ENCODE assay signal across 24 cellular contexts in the genomic region with DNA sequence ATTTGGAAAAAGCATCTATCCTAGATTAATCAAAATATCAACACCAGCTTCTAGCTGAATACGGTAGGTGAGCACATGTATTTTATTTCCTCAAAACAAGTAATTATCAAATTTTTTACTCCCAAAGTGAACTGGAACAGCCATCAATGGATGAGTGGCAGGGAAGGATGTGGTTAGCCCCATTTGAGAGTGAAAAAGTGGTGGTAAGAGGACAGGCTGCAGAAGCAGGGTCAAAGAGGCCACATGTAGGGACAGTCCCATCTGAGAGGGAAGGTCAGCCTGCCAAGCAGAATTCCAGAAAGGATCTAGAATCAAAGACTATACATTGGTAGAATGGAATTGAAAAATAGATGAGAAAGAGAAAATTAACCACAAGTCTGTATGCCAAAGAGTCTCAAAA.
A peak's percentile ranks its signal among the peaks of the same experiment; 100 is the strongest.
DNase-seq lines count a peak whose midpoint lies in the region; ATAC-seq and TF ChIP-seq lines count a peak whose summit lies in the region.
"Had no signal": no experiment of that assay in that cellular context is flagged by ENCODE, and none has a peak within 500 bp of the region (broad histone marks: within the 10 kb centered on the region; RNA-seq: fewer than 3 reads in every experiment).

No MANE protein-coding gene starts in this region.

- peak; percentile 74 for ATAC-seq in stimulated activated naive CD8-positive, alpha-beta T cell treated with anti-CD3 and anti-CD28 coated beads, Interleukin-15, amount 100 ng/mL, for 72 hours
- no peak for ATAC-seq in stimulated activated naive CD8-positive, alpha-beta T cell treated with anti-CD3 and anti-CD28 coated beads, Interleukin-15, Interleukin-2, amounts not matched to agents 100 U/mL and 50 U/mL, for 24 hours
- ATAC-seq in GM21737 (IDR thresholded peaks at IDR 0.05; ENCODE audit: unreplicated experiment) (peak; percentile 57), HG03135 (IDR thresholded peaks at IDR 0.05; ENCODE audit: unreplicated experiment) (no peak)
- ATAC-seq in activated T-helper 17 cell treated with anti-CD3 and anti-CD28 coated beads, Interleukin-2, amount 50 U/mL, for 72 hours (replicated peaks): peak; percentile 64
- ATAC-seq: HepG2 had no signal

- peaks cover 9 to 14% of the 10 kb centered on the region in 2 donors for H3K9me3 Mint-ChIP-seq in stimulated activated naive CD8-positive, alpha-beta T cell treated with anti-CD3 and anti-CD28 coated beads, Interleukin-15, amount 100 ng/mL, for 72 hours
- no peaks in the 10 kb centered on the region for H3K9me3 Mint-ChIP-seq in activated T-helper 17 cell treated with anti-CD3 and anti-CD28 coated beads, Interleukin-2, amount 50 U/mL, for 72 hours

- no peak overlapping the region for H3K27ac Mint-ChIP-seq in stimulated activated naive CD8-positive, alpha-beta T cell treated with anti-CD3 and anti-CD28 coated beads, Interleukin-15, amount 100 ng/mL, for 72 hours
- no peak overlapping the region for H3K27ac Mint-ChIP-seq in activated T-helper 17 cell treated with anti-CD3 and anti-CD28 coated beads, Interleukin-2, amount 50 U/mL, for 72 hours
- H3K27ac Mint-ChIP-seq: B cell had no signal

- H3K4me3 Mint-ChIP-seq in stimulated activated naive CD8-positive, alpha-beta T cell treated with anti-CD3 and anti-CD28 coated beads, Interleukin-15, amount 100 ng/mL, for 72 hours: no peak overlapping the region
- H3K4me3 Mint-ChIP-seq in activated T-helper 17 cell treated with anti-CD3 and anti-CD28 coated beads, Interleukin-2, amount 50 U/mL, for 72 hours: no peak overlapping the region
- H3K4me3 Mint-ChIP-seq: B cell, CD14-positive monocyte had no signal

- no peaks in the 10 kb centered on the region for H3K4me1 ChIP-seq in breast epithelium

- no peak for TF ChIP-seq POLR2A in breast epithelium (IDR thresholded peaks at IDR 0.05)

- peaks cover 23% of the 10 kb centered on the region for H3K4me1 Mint-ChIP-seq in stimulated activated naive CD8-positive, alpha-beta T cell treated with anti-CD3 and anti-CD28 coated beads, Interleukin-15, amount 100 ng/mL, for 72 hours
- H3K4me1 Mint-ChIP-seq in activated T-helper 17 cell treated with anti-CD3 and anti-CD28 coated beads, Interleukin-2, amount 50 U/mL, for 72 hours: peaks cover 12% of the 10 kb centered on the region
- H3K4me1 Mint-ChIP-seq: B cell had no signal

- TF ChIP-seq CTCF in breast epithelium (IDR thresholded peaks at IDR 0.05): no peak

- no peak overlapping the region for H3K4me3 ChIP-seq in breast epithelium

- no peaks in the 10 kb centered on the region for H3K27me3 ChIP-seq in breast epithelium

- H3K9me3 ChIP-seq in breast epithelium: no peaks in the 10 kb centered on the region

- no peak for DNase-seq in stimulated activated naive CD8-positive, alpha-beta T cell treated with anti-CD3 and anti-CD28 coated beads, Interleukin-15, amount 100 ng/mL, for 72 hours
- no peak for DNase-seq in stimulated activated naive CD8-positive, alpha-beta T cell treated with anti-CD3 and anti-CD28 coated beads, Interleukin-15, Interleukin-2, amounts not matched to agents 100 U/mL and 50 U/mL, for 24 hours
- DNase-seq in Kasumi-1 (lab: John Stamatoyannopoulos, UW) (no peak), breast epithelium (ENCODE audit: low spot score in 2 of 2) (no peak), hepatic stellate cell (ENCODE audit: low spot score) (no peak)
- DNase-seq: Calu3, HCEC 1CT, Karpas-422, NCI-H1105 treated with DMSO at 0.1 percent for 48 hours, NCI-H146, NCI-H2029, NCI-H446, NCI-H524 treated with DMSO at 0.1 percent for 48 hours, NCI-H82, SHP77, T-helper 1 cell had no signal

- no peak overlapping the region for H3K27ac ChIP-seq in breast epithelium
- H3K27ac ChIP-seq: 22Rv1, RWPE1 had no signal

- intact Hi-C loops in breast epithelium (cut with DNase I; ENCODE audit: low total_unique reads): no loop called here

- peaks cover 5% of the 10 kb centered on the region for H3K36me3 Mint-ChIP-seq in activated T-helper 17 cell treated with anti-CD3 and anti-CD28 coated beads, Interleukin-2, amount 50 U/mL, for 72 hours (ENCODE audit: low read depth)
- H3K36me3 Mint-ChIP-seq: CD14-positive monocyte had no signal

- no peaks in the 10 kb centered on the region for H3K27me3 Mint-ChIP-seq in stimulated activated naive CD8-positive, alpha-beta T cell treated with anti-CD3 and anti-CD28 coated beads, Interleukin-15, amount 100 ng/mL, for 72 hours
- no peaks in the 10 kb centered on the region for H3K27me3 Mint-ChIP-seq in activated T-helper 17 cell treated with anti-CD3 and anti-CD28 coated beads, Interleukin-2, amount 50 U/mL, for 72 hours
- H3K27me3 Mint-ChIP-seq: B cell had no signal

- no peaks in the 10 kb centered on the region for H3K36me3 ChIP-seq in breast epithelium

Comparison
In these comparisons a context has a peak if more than half of its experiments do, and no peak if none do; other contexts are left out.
1. ATAC-seq: peak in stimulated activated naive CD8-positive, alpha-beta T cell treated with anti-CD3 and anti-CD28 coated beads, Interleukin-15, amount 100 ng/mL, for 72 hours (single experiment), GM21737 (single experiment) and activated T-helper 17 cell treated with anti-CD3 and anti-CD28 coated beads, Interleukin-2, amount 50 U/mL, for 72 hours (single experiment); none in stimulated activated naive CD8-positive, alpha-beta T cell treated with anti-CD3 and anti-CD28 coated beads, Interleukin-15, Interleukin-2, amounts not matched to agents 100 U/mL and 50 U/mL, for 24 hours (single experiment) and HG03135 (single experiment).